ENCODE assay signal across 22 cellular contexts in genomic region chr21:32565856-32566465, GRCh38. TPM values are rescaled to one million over a fixed set of nuclear protein-coding genes. Genes with fewer than 3 reads are reported as not detected.
DNase-seq lines count a peak whose midpoint lies in the region; ATAC-seq, FAIRE-seq and TF ChIP-seq lines count a peak whose summit lies in the region.
"Had no signal": no experiment of that assay in that cellular context is flagged by ENCODE, and none has a peak within 500 bp of the region (broad histone marks: within the 10 kb centered on the region; RNA-seq: fewer than 3 reads in every experiment).

No MANE protein-coding gene starts in this region.

- CTCF ChIA-PET in K562 (lab: Yijun Ruan, JAX; ENCODE audit: low intra/inter-chr PET ratio) = no interaction called here

- TF ChIP-seq POLR2A in K562 (conservative IDR thresholded peaks at IDR 0.05) = no peak
- TF ChIP-seq POLR2A in upper lobe of left lung (IDR thresholded peaks at IDR 0.05) = no peak

- H3K4me3 ChIP-seq in AG10803 (ENCODE audit: low read length) (no peak overlapping the region), K562 (no peak overlapping the region), upper lobe of left lung (no peak overlapping the region)
- H3K4me3 ChIP-seq: GM12878, PC-9, SJCRH30 had no signal

- no peaks in the 10 kb centered on the region for H3K36me3 ChIP-seq in K562 (ENCODE audit: control insufficient read depth, insufficient read depth, low read length)
- H3K36me3 ChIP-seq in upper lobe of left lung = no peaks in the 10 kb centered on the region
- H3K36me3 ChIP-seq: BE2C, SJCRH30 had no signal

- no peak overlapping the region for H2AFZ ChIP-seq in K562 (ENCODE audit: low read depth, low read length)
- H2AFZ ChIP-seq: PC-9 had no signal

- H3K79me2 ChIP-seq in K562 (ENCODE audit: control insufficient read depth, insufficient read depth, low read length) = no peaks in the 10 kb centered on the region

- TF ChIP-seq EP300 in K562 (IDR thresholded peaks at IDR 0.05; ENCODE audit: low read length) = no peak
- TF ChIP-seq EP300 in upper lobe of left lung (IDR thresholded peaks at IDR 0.05) = no peak

- ATAC-seq in K562 (no peak), HG02973 (IDR thresholded peaks at IDR 0.05; ENCODE audit: unreplicated experiment) (no peak), upper lobe of left lung (ENCODE audit: low FRiP score in 2 of 2) (no peak), HG03439 (IDR thresholded peaks at IDR 0.05; ENCODE audit: unreplicated experiment) (no peak), HG02798 (IDR thresholded peaks at IDR 0.05; ENCODE audit: poor library complexity, unreplicated experiment) (no peak)
- ATAC-seq: GM12878 had no signal

- H3K9me3 ChIP-seq in K562 (replicated peaks; ENCODE audit: control insufficient read depth, insufficient read depth, low read depth, low read length) = no peaks in the 10 kb centered on the region
- H3K9me3 ChIP-seq in upper lobe of left lung = peaks cover 0 to 5% (median 0%) of the 10 kb centered on the region in 4 donors
- H3K9me3 ChIP-seq: BE2C, SJCRH30 had no signal

- no peaks in the 10 kb centered on the region for H4K20me1 ChIP-seq in K562 (replicated peaks; ENCODE audit: control insufficient read depth, insufficient read depth, low read length)

- TF ChIP-seq RAD21 in K562 (CRISPR knock-in tag; conservative IDR thresholded peaks at IDR 0.05 in 1 of 2, IDR thresholded peaks at IDR 0.05 in 1 of 2) = no peak

- DNase-seq in AG10803 (ENCODE audit: low read depth) = peak; percentile 38
- peak; percentile 29 for DNase-seq in LHCN-M2 (ENCODE audit: low read depth)
- DNase-seq in K562 (ENCODE audit: extremely low read depth in 1 of 4, low spot score in 3 of 4) = no peak
- peak; percentile 79 for DNase-seq in fibroblast of peridontal ligament (ENCODE audit: extremely low read depth)
- DNase-seq in upper lobe of left lung = no peak
- DNase-seq: BE2C; CD4-positive, alpha-beta T cell; H7; KG1; NCI-H1092 treated with DMSO at 0.1 percent for 48 hours; NCI-H2081 treated with DMSO at 0.1 percent for 48 hours; NCI-H510A treated with DMSO at 0.1 percent for 48 hours; PC-9; SJCRH30 had no signal

- no peak overlapping the region for H3K9ac ChIP-seq in K562 (ENCODE audit: insufficient read depth in 1 of 2, low read depth in 2 of 2, low read length in 2 of 2)

- H3K9me1 ChIP-seq in K562 (ENCODE audit: control insufficient read depth, insufficient read depth, low read length) = no peaks in the 10 kb centered on the region

- H3K27ac ChIP-seq in K562 (ENCODE audit: extremely low read depth, low read depth, low read length) (no peak overlapping the region), upper lobe of left lung (no peak overlapping the region)
- H3K27ac ChIP-seq: 22Rv1, PC-9, SJCRH30 had no signal

- no TSS peak for BruUV-seq in K562 (replicated peaks; lab: Mats Ljungman, UMichigan)

- peaks cover 11 to 16% of the 10 kb centered on the region in 2 experiments; a peak in 4 of 5 replicates for H3K4me1 ChIP-seq in K562 (replicated peaks in 1 of 2; ENCODE audit: control insufficient read depth in 2 of 2, insufficient read depth in 2 of 2, low read length in 2 of 2)
- H3K4me1 ChIP-seq in upper lobe of left lung = peaks cover 4 to 19% (median 15%) of the 10 kb centered on the region in 4 donors
- H3K4me1 ChIP-seq: SJCRH30 had no signal

- in situ Hi-C loops in K562 (cut with MboI) = no loop called here

- TF ChIP-seq CTCF in AG10803 (conservative IDR thresholded peaks at IDR 0.05; ENCODE audit: low read length) (no peak), K562 (IDR thresholded peaks at IDR 0.05 in 2 of 3, conservative IDR thresholded peaks at IDR 0.05 in 1 of 3; ENCODE audit: insufficient read depth in 2 of 3, low read depth in 1 of 3, low read length in 3 of 3) (no peak), upper lobe of left lung (IDR thresholded peaks at IDR 0.05) (no peak)

- intact Hi-C loops in K562 (cut with micrococcal nuclease) = no loop called here

- H3K27me3 ChIP-seq in K562 (ENCODE audit: control insufficient read depth in 2 of 2, insufficient read depth in 2 of 2, low read length in 2 of 2) (no peaks in the 10 kb centered on the region), upper lobe of left lung (no peaks in the 10 kb centered on the region)
- H3K27me3 ChIP-seq: BE2C had no signal

- FAIRE-seq in K562 (lab: Jason Lieb, UNC) = no peak
- FAIRE-seq: G401.6, GM12878, GM18507 had no signal

- POLR2A ChIA-PET in K562 (lab: Yijun Ruan, JAX) = interaction anchor here (0.6 kb wide), 1 partner anchor 615 kb away, joined by 3 read pairs; no protein-coding TSS in a partner anchor

- WGBS in K562 (ENCODE audit: insufficient coverage, low coverage, missing lambda C conversion rate) = 60% methylated on average over 2 of the region's 2 CpGs
- WGBS in upper lobe of left lung, 2 donors = 91% methylated on average over 2 of the region's 2 CpGs

- H3K4me2 ChIP-seq in K562 (ENCODE audit: insufficient read depth, low read length) = no peak overlapping the region
- H3K4me2 ChIP-seq: PC-9 had no signal

TF ChIP-seq in K562, 482 proteins besides CTCF, POLR2A, EP300 and RAD21:
- TF ChIP-seq ATF3 (IDR thresholded peaks at IDR 0.05) (0 out of 2 replicates have a peak, but pooled peaks have one; percentile 8), ATF3 (CRISPR knock-in tag; conservative IDR thresholded peaks at IDR 0.05) (no peak), RBM15 (IDR thresholded peaks at IDR 0.05; ENCODE audit: insufficient read depth, low read length) (no peak)

RNA-seq across cellular contexts. Expression of gene TCP10L, which starts 19.4 kb away (rescaled TPM):
- total RNA-seq in LHCN-M2 (2014; rRNA removed) = not detected in 2 replicates
- polyA plus RNA-seq in LHCN-M2 (2012) = not detected
- 0.30 and 0.55 TPM in 2 replicates for total RNA-seq in K562 (2011; cell fraction: chromatin; rRNA removed; ENCODE audit: low replicate concordance)
- not detected in 2 replicates for total RNA-seq in K562 (2011; cell fraction: nucleolus; rRNA removed)
- total RNA-seq in K562 (2011; cell fraction: nucleoplasm; rRNA removed) = 0.37 TPM in 1 of 2 replicates, not detected in the other
- 1.2 TPM in 1 of 2 replicates, not detected in the other for total RNA-seq in K562 (2014; rRNA removed)
- total RNA-seq in K562 (2014; rRNA removed; fragmentation: Illumina TruSeq; extraction: Trizol) = 0.77 and 0.91 TPM in 2 replicates
- 0.53 and 0.87 TPM in 2 replicates for total RNA-seq in K562 (2015; rRNA removed; fragmentation: Illumina TruSeq; extraction: Trizol)
- 0.49 and 0.58 TPM in 2 replicates for total RNA-seq in K562 (2021)
- polyA plus RNA-seq in K562 (2011; rRNA removed) = 0.19 and 0.38 TPM in 2 replicates
- polyA plus RNA-seq in K562 (2011; cell fraction: cytosol; rRNA removed) = 0.18 and 0.22 TPM in 2 replicates
- polyA plus RNA-seq in K562 (2011; cell fraction: nucleus; rRNA removed) = 0.25 TPM in 1 of 2 replicates, not detected in the other
- polyA plus RNA-seq in K562 (2012) = 0.89 and 3.0 TPM in 2 replicates
- polyA plus RNA-seq in K562 (2014; fragmentation: Illumina TruSeq; extraction: Trizol) = 0.21 and 0.34 TPM in 2 replicates
- polyA plus RNA-seq in K562 (2014; fragmentation: Nextera tagmentation; extraction: Ambion mirVana) = under 1 TPM; 0.56 to 0.68 TPM
- 0.76 TPM in 1 of 2 replicates, not detected in the other for polyA plus RNA-seq in K562 (2014; rRNA removed)
- polyA minus RNA-seq in K562 (2011; rRNA and poly(A)+ RNA removed) = 0.39 TPM in 2 replicates
- polyA minus RNA-seq in K562 (2011; cell fraction: cytosol; rRNA and poly(A)+ RNA removed) = not detected in 2 replicates
- polyA minus RNA-seq in K562 (2011; cell fraction: nucleus; rRNA and poly(A)+ RNA removed) = 0.22 TPM in 1 of 2 replicates, not detected in the other
- 1 to 10 TPM in 3 of 6 donors, not detected in 3; 1.0 to 2.7 (median 1.1) TPM for total RNA-seq in upper lobe of left lung
- total RNA-seq: H7, MCF 10A, SJCRH30 had no signal

RNA-seq across cellular contexts. Expression of gene CFAP298, which starts 46.2 kb away (rescaled TPM):
- total RNA-seq in LHCN-M2 (2014; rRNA removed) (32.5 and 46.8 TPM in 2 replicates), K562 (2014; rRNA removed) (165 and 178 TPM in 2 replicates), K562 (2014; rRNA removed; fragmentation: Illumina TruSeq; extraction: Trizol) (78.6 and 88.5 TPM in 2 replicates), K562 (2015; rRNA removed; fragmentation: Illumina TruSeq; extraction: Trizol) (86.3 and 90.5 TPM in 2 replicates), K562 (2021) (119 and 121 TPM in 2 replicates), upper lobe of left lung (10 to 100 TPM; 22.9 to 47.1 (median 30.4) TPM)
- polyA plus RNA-seq in LHCN-M2 (2012) = 22.4 TPM
- total RNA-seq in K562 (2011; cell fraction: chromatin; rRNA removed; ENCODE audit: low replicate concordance) = 50.0 and 58.7 TPM in 2 replicates
- total RNA-seq in K562 (2011; cell fraction: nucleolus; rRNA removed) = 38.8 and 40.5 TPM in 2 replicates
- 45.3 and 53.1 TPM in 2 replicates for total RNA-seq in K562 (2011; cell fraction: nucleoplasm; rRNA removed)
- polyA plus RNA-seq in K562 (2011; rRNA removed) (61.8 and 70.0 TPM in 2 replicates), K562 (2014; fragmentation: Illumina TruSeq; extraction: Trizol) (89.7 and 92.9 TPM in 2 replicates), K562 (2014; fragmentation: Nextera tagmentation; extraction: Ambion mirVana) (10 to 100 TPM; 31.4 to 43.5 TPM), K562 (2014; rRNA removed) (135 and 139 TPM in 2 replicates)
- 36.8 and 74.4 TPM in 2 replicates for polyA plus RNA-seq in K562 (2011; cell fraction: cytosol; rRNA removed)
- 66.3 and 77.5 TPM in 2 replicates for polyA plus RNA-seq in K562 (2011; cell fraction: nucleus; rRNA removed)
- 96.3 and 133 TPM in 2 replicates for polyA plus RNA-seq in K562 (2012)
- polyA minus RNA-seq in K562 (2011; rRNA and poly(A)+ RNA removed) = 23.8 and 24.0 TPM in 2 replicates
- polyA minus RNA-seq in K562 (2011; cell fraction: cytosol; rRNA and poly(A)+ RNA removed) = 23.1 and 27.0 TPM in 2 replicates
- polyA minus RNA-seq in K562 (2011; cell fraction: nucleus; rRNA and poly(A)+ RNA removed) = 15.8 and 23.3 TPM in 2 replicates

Comparison
In these comparisons a context has a peak if more than half of its experiments do, and no peak if none do; other contexts are left out.
1. DNase-seq: peak in AG10803 (single experiment), LHCN-M2 (single experiment) and fibroblast of peridontal ligament (single experiment); none in K562 (0 of 4) and upper lobe of left lung (0 of 2).